Comparison of ENCODE assay signal across 23 cellular contexts in the genomic region with DNA sequence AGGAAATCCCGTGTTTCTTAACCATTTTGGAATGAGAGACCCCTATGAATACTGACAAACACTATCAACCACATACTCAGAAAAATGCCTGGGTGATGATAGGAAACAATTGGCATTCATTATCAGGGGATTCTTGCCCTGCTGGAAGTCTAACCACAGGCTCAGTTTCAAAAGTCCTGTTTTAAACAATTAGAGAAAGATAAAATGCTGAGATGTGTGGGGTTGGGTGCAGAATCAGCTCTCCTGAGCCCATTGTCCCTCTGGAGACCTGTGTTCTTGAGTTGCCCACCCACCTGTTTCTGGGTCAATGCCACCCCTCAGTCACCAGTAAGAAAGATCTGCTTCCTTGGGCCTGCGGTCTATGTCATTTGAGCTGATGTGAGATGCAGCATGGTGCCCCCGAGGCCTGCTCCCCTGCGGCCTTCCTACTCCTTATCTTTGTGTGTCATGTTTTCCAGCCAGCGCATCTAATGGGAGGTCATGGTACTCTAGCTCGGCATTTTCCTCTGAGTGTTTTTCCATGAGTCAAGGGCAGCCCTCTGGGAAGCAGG.
DNase-seq lines count a peak whose midpoint lies in the region; ATAC-seq and TF ChIP-seq lines count a peak whose summit lies in the region.
"Had no signal": no experiment of that assay in that cellular context is flagged by ENCODE, and none has a peak within 500 bp of the region (broad histone marks: within the 10 kb centered on the region; RNA-seq: fewer than 3 reads in every experiment).

No MANE protein-coding gene starts in this region.

- H3K9me3 ChIP-seq in A673 (ENCODE audit: low read depth, low read length, poor library complexity, severe bottlenecking) = no peaks in the 10 kb centered on the region
- H3K9me3 ChIP-seq: body of pancreas had no signal

- H3K27ac Mint-ChIP-seq in effector memory CD8-positive, alpha-beta T cell = no peak overlapping the region
- H3K27ac Mint-ChIP-seq: activated CD8-positive, alpha-beta T cell treated with anti-CD3 and anti-CD28 coated beads, Interleukin-2, amount 10 ng/mL, durations not matched to agents 7 days and 5 days; T-helper 17 cell had no signal

- H3K36me3 ChIP-seq in A673 (ENCODE audit: insufficient read depth, low read length, poor library complexity, severe bottlenecking) = no peaks in the 10 kb centered on the region

- ATAC-seq in sciatic nerve (no peak), GM19324 (IDR thresholded peaks at IDR 0.05; ENCODE audit: low FRiP score, unreplicated experiment) (no peak), HG02763 (IDR thresholded peaks at IDR 0.05; ENCODE audit: unreplicated experiment) (no peak)
- ATAC-seq in effector memory CD8-positive, alpha-beta T cell (replicated peaks) = no peak
- ATAC-seq: activated CD4-positive, CD25-positive, alpha-beta regulatory T cell treated with anti-CD3 and anti-CD28 coated beads, Interleukin-2, amount 50 U/mL, for 24 hours; activated CD8-positive, alpha-beta T cell treated with anti-CD3 and anti-CD28 coated beads, Interleukin-2, amount 10 ng/mL, durations not matched to agents 7 days and 5 days; activated T-cell treated with anti-CD3 and anti-CD28 coated beads, Interleukin-2, amount 50 U/mL, for 4 hours; body of pancreas; left lobe of liver; T-helper 17 cell had no signal

- no peaks in the 10 kb centered on the region for H3K4me1 Mint-ChIP-seq in effector memory CD8-positive, alpha-beta T cell (ENCODE audit: low read depth in 2 of 2)
- H3K4me1 Mint-ChIP-seq: neural crest cell, T-helper 17 cell had no signal

- no peak overlapping the region for H3K4me3 Mint-ChIP-seq in effector memory CD8-positive, alpha-beta T cell
- H3K4me3 Mint-ChIP-seq: activated CD8-positive, alpha-beta T cell treated with anti-CD3 and anti-CD28 coated beads, Interleukin-2, amount 10 ng/mL, durations not matched to agents 7 days and 5 days; activated T-cell treated with anti-CD3 and anti-CD28 coated beads, Interleukin-2, amount 50 U/mL, for 4 hours; neural crest cell; T-helper 17 cell had no signal

- CTCF ChIA-PET in A673 (lab: Charles Lee) = no interaction called here

- H3K27me3 Mint-ChIP-seq in effector memory CD8-positive, alpha-beta T cell = peaks cover 0 to 24% of the 10 kb centered on the region in 2 donors

- no peak for TF ChIP-seq CTCF in A673 (conservative IDR thresholded peaks at IDR 0.05; ENCODE audit: low read depth, low read length)

- no peaks in the 10 kb centered on the region for H3K4me1 ChIP-seq in A673 (ENCODE audit: insufficient read depth, low read length, poor library complexity, severe bottlenecking)
- H3K4me1 ChIP-seq: body of pancreas had no signal

- peaks cover 4% of the 10 kb centered on the region for H3K27me3 ChIP-seq in A673 (replicated peaks; ENCODE audit: insufficient read depth, low read depth, low read length, poor library complexity)
- H3K27me3 ChIP-seq: body of pancreas had no signal

- BruUV-seq in A673 (replicated peaks; lab: Mats Ljungman, UMichigan) = no TSS peak

- peak; percentile 4 for DNase-seq in A673 (ENCODE audit: low spot score)
- peak; percentile 71 for DNase-seq in NCI-H146 treated with DMSO at 0.1 percent for 48 hours (lab: John Stamatoyannopoulos, UW; ENCODE audit: unreplicated experiment)
- peak; percentile 2 for DNase-seq in amniotic epithelial cell (ENCODE audit: low read depth)
- DNase-seq in iPS-NIHi7 (ENCODE audit: extremely low spot score) = peak; percentile 63
- DNase-seq in sciatic nerve (ENCODE audit: low spot score) = no peak
- DNase-seq in effector memory CD8-positive, alpha-beta T cell = no peak
- DNase-seq: activated CD8-positive, alpha-beta T cell treated with anti-CD3 and anti-CD28 coated beads, Interleukin-2, amount 10 ng/mL, durations not matched to agents 7 days and 5 days; activated naive CD4-positive, alpha-beta T cell treated with anti-CD3 and anti-CD28 coated beads, Interleukin-2, amount 50 U/mL, for 16 hours; activated T-cell treated with anti-CD3 and anti-CD28 coated beads, Interleukin-2, amount 50 U/mL, for 4 hours; body of pancreas; C1 segment of cervical spinal cord; hypothalamus; KG1; NCI-H1092; NCI-H2107; SIG-M5; T-helper 17 cell had no signal

- intact Hi-C loops in A673 (cut with micrococcal nuclease; ENCODE audit: unreplicated experiment) = no loop called here
- intact Hi-C loops in sciatic nerve (cut with DNase I) = no loop called here

- H3K36me3 Mint-ChIP-seq in effector memory CD8-positive, alpha-beta T cell (ENCODE audit: insufficient read depth) = peaks cover 3% of the 10 kb centered on the region

- POLR2A ChIA-PET in A673 (lab: Charles Lee; ENCODE audit: low non-redundant PET) = no interaction called here

- H3K9me3 Mint-ChIP-seq in effector memory CD8-positive, alpha-beta T cell = no peaks in the 10 kb centered on the region
- H3K9me3 Mint-ChIP-seq: activated T-cell treated with anti-CD3 and anti-CD28 coated beads, Interleukin-2, amount 50 U/mL, for 4 hours; neural crest cell had no signal

- H3K4me3 ChIP-seq in A673 (ENCODE audit: low read depth, low read length, poor library complexity, severe bottlenecking) = no peak overlapping the region
- H3K4me3 ChIP-seq: body of pancreas, coronary artery had no signal

- H3K27ac ChIP-seq in A673 (ENCODE audit: low read depth, low read length, poor library complexity, severe bottlenecking) = no peak overlapping the region
- H3K27ac ChIP-seq: body of pancreas, coronary artery had no signal

Comparison
In these comparisons a context has a peak if more than half of its experiments do, and no peak if none do; other contexts are left out.
1. DNase-seq: peak in A673 (single experiment), NCI-H146 treated with DMSO at 0.1 percent for 48 hours (single experiment), amniotic epithelial cell (single experiment) and iPS-NIHi7 (single experiment); none in sciatic nerve (single experiment) and effector memory CD8-positive, alpha-beta T cell (0 of 3).